ENCODE assay signal across 9 cellular contexts in genomic region chr10:132064771-132065437, GRCh38. TPM values are rescaled to one million over a fixed set of nuclear protein-coding genes. Genes with fewer than 3 reads are reported as not detected.
DNase-seq lines count a peak whose midpoint lies in the region; ATAC-seq and TF ChIP-seq lines count a peak whose summit lies in the region.
"Had no signal": no experiment of that assay in that cellular context is flagged by ENCODE, and none has a peak within 500 bp of the region (broad histone marks: within the 10 kb centered on the region; RNA-seq: fewer than 3 reads in every experiment).

No MANE protein-coding gene starts in this region.

- no peaks in the 10 kb centered on the region for H3K27me3 ChIP-seq in PC-9 (ENCODE audit: insufficient read depth, low read depth)
- H3K27me3 ChIP-seq in duodenal mucosa (ENCODE audit: control insufficient read depth in 1 of 2, insufficient read depth in 2 of 2, low read length in 2 of 2), result no peaks in the 10 kb centered on the region
- no peaks in the 10 kb centered on the region for H3K27me3 ChIP-seq in upper lobe of left lung

- ATAC-seq in upper lobe of left lung (ENCODE audit: low FRiP score in 2 of 2), result peak; percentile 3 to 41
- ATAC-seq in HG03045 (IDR thresholded peaks at IDR 0.05; ENCODE audit: unreplicated experiment), result no peak
- no peak for ATAC-seq in HG03460 (IDR thresholded peaks at IDR 0.05; ENCODE audit: unreplicated experiment)
- ATAC-seq: naive thymus-derived CD4-positive, alpha-beta T cell had no signal

- peak in 1 of 2 experiments; percentile 14 for DNase-seq in PC-9
- peak; percentile 33 for DNase-seq in midbrain (lab: John Stamatoyannopoulos, UW)
- DNase-seq in upper lobe of left lung, result peak; percentile 12 to 69
- no peak for DNase-seq in NCI-H2029 treated with DMSO at 0.1 percent for 48 hours (lab: John Stamatoyannopoulos, UW)
- DNase-seq: naive thymus-derived CD4-positive, alpha-beta T cell; NCI-H774 had no signal

- intact Hi-C loops in PC-9 (cut with micrococcal nuclease; ENCODE audit: unreplicated experiment), result loop anchor here (2.0 kb wide), 1 partner anchor 30 kb away; no protein-coding TSS in a partner anchor

- H3K9me2 ChIP-seq in PC-9 (ENCODE audit: insufficient read depth), result no peaks in the 10 kb centered on the region

- H3K27ac ChIP-seq in PC-9 (peak overlapping the region; percentile 77), duodenal mucosa (ENCODE audit: low read depth, low read length) (no peak overlapping the region), upper lobe of left lung (no peak overlapping the region)

- H3K4me1 ChIP-seq in PC-9 (replicated peaks; ENCODE audit: insufficient read depth), result peaks cover 21% of the 10 kb centered on the region; the same call in 1 of the 2 replicates
- H3K4me1 ChIP-seq in duodenal mucosa (ENCODE audit: control insufficient read depth in 1 of 2, insufficient read depth in 2 of 2, low read length in 2 of 2), result peaks cover 0 to 16% of the 10 kb centered on the region in 2 donors
- H3K4me1 ChIP-seq in upper lobe of left lung, result peaks cover 4 to 13% (median 8%) of the 10 kb centered on the region in 4 donors

- H3K9ac ChIP-seq in duodenal mucosa (ENCODE audit: low read depth in 1 of 2, low read length in 2 of 2), result no peak overlapping the region

- 87 to 92% methylated on average over 10 to 24 of the region's 24 CpGs for WGBS in upper lobe of left lung, 2 donors

- H4K20me1 ChIP-seq in PC-9 (ENCODE audit: insufficient read depth), result no peaks in the 10 kb centered on the region

- H3K79me2 ChIP-seq in PC-9 (ENCODE audit: low read depth), result peaks cover 2% of the 10 kb centered on the region; the same call in 1 of the 2 replicates

- H3K4me2 ChIP-seq in PC-9, result peak overlapping the region; percentile 88

- no peak for TF ChIP-seq CTCF in PC-9 (conservative IDR thresholded peaks at IDR 0.05)
- no peak for TF ChIP-seq CTCF in upper lobe of left lung (IDR thresholded peaks at IDR 0.05)

- CTCF ChIA-PET in PC-9 (lab: Charles Lee), result no interaction called here

- peaks cover 8% of the 10 kb centered on the region; the same call in 1 of the 2 replicates for H3F3A ChIP-seq in PC-9 (ENCODE audit: insufficient read depth, low read depth)

- POLR2A ChIA-PET in PC-9 (lab: Charles Lee; ENCODE audit: unreplicated experiment), result interaction anchor here (1.1 kb wide), 1 partner anchor 28 kb away, joined by 7 read pairs; no protein-coding TSS in a partner anchor

- BruUV-seq in PC-9 (replicated peaks; lab: Mats Ljungman, UMichigan), result TSS peak; percentile 69

- H3K9me3 ChIP-seq in PC-9 (ENCODE audit: insufficient read depth, low read depth), result no peaks in the 10 kb centered on the region
- no peaks in the 10 kb centered on the region for H3K9me3 ChIP-seq in duodenal mucosa (ENCODE audit: control insufficient read depth in 1 of 2, low read length in 2 of 2)
- no peaks in the 10 kb centered on the region for H3K9me3 ChIP-seq in upper lobe of left lung

- H3K4me3 ChIP-seq in PC-9 (peak overlapping the region; percentile 77), duodenal mucosa (ENCODE audit: low read depth in 1 of 2, low read length in 2 of 2) (peak overlapping the region; percentile 53 to 56), upper lobe of left lung (peak overlapping the region in 2 of 4 donors; percentile 46 to 49)

- peak overlapping the region; percentile 87 for H2AFZ ChIP-seq in PC-9

- H3K36me3 ChIP-seq in PC-9 (ENCODE audit: low read depth), result no peaks in the 10 kb centered on the region
- no peaks in the 10 kb centered on the region for H3K36me3 ChIP-seq in duodenal mucosa (ENCODE audit: control insufficient read depth in 1 of 2, insufficient read depth in 2 of 2, low read length in 2 of 2)
- H3K36me3 ChIP-seq in upper lobe of left lung, result no peaks in the 10 kb centered on the region

- no peak for TF ChIP-seq POLR2A in upper lobe of left lung (IDR thresholded peaks at IDR 0.05)

- TF ChIP-seq EP300 in upper lobe of left lung (IDR thresholded peaks at IDR 0.05), result no peak

RNA-seq across cellular contexts. Expression of gene JAKMIP3, which starts 0.8 kb away (rescaled TPM):
- total RNA-seq in PC-9 (2021) (5.6 and 5.8 TPM in 2 replicates), upper lobe of left lung (1 to 10 TPM in 1 of 6 donors, under 1 TPM in 3, not detected in 2; 0.13 to 3.1 (median 0.52) TPM)

Comparison
In these comparisons a context has a peak if more than half of its experiments do, and no peak if none do; other contexts are left out.
1. ATAC-seq: peak in upper lobe of left lung (2 of 2); none in HG03045 (single experiment) and HG03460 (single experiment).